Comparison of ENCODE assay signal across 20 cellular contexts in genomic region chr3:32310336-32310735, GRCh38.
"Had no signal": no experiment of that assay in that cellular context is flagged by ENCODE, and none has a peak within 500 bp of the region (broad histone marks: within the 10 kb centered on the region; RNA-seq: fewer than 3 reads in every experiment).

No MANE protein-coding gene starts in this region.

- H3K9me3 Mint-ChIP-seq: activated naive CD8-positive, alpha-beta T cell treated with anti-CD3 and anti-CD28 coated beads for 36 hours; natural killer cell treated with Interleukin-12 subunit alpha and Interleukin-12 subunit beta and Interleukin-15 and Interleukin-18, amount 100 ng/mL, for 72 hours; stimulated activated effector memory CD8-positive, alpha-beta T cell treated with anti-CD3 and anti-CD28 coated beads, Interleukin-12 subunit alpha, Interleukin-12 subunit beta, amount 100 ng/mL, for 72 hours had no signal

- H3K36me3 ChIP-seq: cardiac muscle cell, colonic mucosa, neutrophil, sigmoid colon, stomach, vagina had no signal

- DNase-seq: activated CD4-positive, alpha-beta memory T cell treated with anti-CD3 and anti-CD28 coated beads, Interleukin-2, amount 10 ng/mL, durations not matched to agents 7 days and 5 days; activated CD8-positive, alpha-beta memory T cell treated with anti-CD3 and anti-CD28 coated beads, Interleukin-2, amount 10 ng/mL, durations not matched to agents 7 days and 5 days; activated naive CD4-positive, alpha-beta T cell; activated naive CD8-positive, alpha-beta T cell treated with anti-CD3 and anti-CD28 coated beads for 36 hours; colonic mucosa; foreskin keratinocyte; hypothalamus; islet precursor cell; sigmoid colon; stimulated activated CD4-positive, alpha-beta T cell treated with anti-CD3 and anti-CD28 coated beads, Interleukin-4, amount 100 ng/mL, for 24 hours; stomach; trophoblast cell had no signal

- H3K4me3 Mint-ChIP-seq: activated CD4-positive, alpha-beta memory T cell treated with anti-CD3 and anti-CD28 coated beads, Interleukin-2, amount 10 ng/mL, durations not matched to agents 7 days and 5 days; activated CD8-positive, alpha-beta memory T cell treated with anti-CD3 and anti-CD28 coated beads, Interleukin-2, amount 10 ng/mL, durations not matched to agents 7 days and 5 days; activated naive CD8-positive, alpha-beta T cell treated with anti-CD3 and anti-CD28 coated beads for 36 hours; activated T-helper 17 cell treated with anti-CD3 and anti-CD28 coated beads, Interleukin-2, amount 50 U/mL, for 72 hours; mesothelial cell of epicardium; natural killer cell treated with Interleukin-12 subunit alpha and Interleukin-12 subunit beta and Interleukin-15 and Interleukin-18, amount 100 ng/mL, for 72 hours; stimulated activated effector memory CD8-positive, alpha-beta T cell treated with anti-CD3 and anti-CD28 coated beads, Interleukin-12 subunit alpha, Interleukin-12 subunit beta, amount 100 ng/mL, for 72 hours had no signal

- H3K4me3 ChIP-seq: cardiac muscle cell, colonic mucosa, lung, sigmoid colon, stomach, vagina had no signal

- H3K27me3 ChIP-seq: cardiac muscle cell, colonic mucosa, foreskin keratinocyte, sigmoid colon, stomach, vagina had no signal

- H3K27me3 Mint-ChIP-seq: activated CD4-positive, alpha-beta memory T cell treated with anti-CD3 and anti-CD28 coated beads, Interleukin-2, amount 10 ng/mL, durations not matched to agents 7 days and 5 days; activated CD8-positive, alpha-beta memory T cell treated with anti-CD3 and anti-CD28 coated beads, Interleukin-2, amount 10 ng/mL, durations not matched to agents 7 days and 5 days; activated naive CD8-positive, alpha-beta T cell treated with anti-CD3 and anti-CD28 coated beads for 36 hours; activated T-helper 17 cell treated with anti-CD3 and anti-CD28 coated beads, Interleukin-2, amount 50 U/mL, for 72 hours had no signal

- H3K36me3 Mint-ChIP-seq: activated CD8-positive, alpha-beta memory T cell treated with anti-CD3 and anti-CD28 coated beads, Interleukin-2, amount 10 ng/mL, durations not matched to agents 7 days and 5 days; activated naive CD8-positive, alpha-beta T cell treated with anti-CD3 and anti-CD28 coated beads for 36 hours; mesothelial cell of epicardium; natural killer cell treated with Interleukin-12 subunit alpha and Interleukin-12 subunit beta and Interleukin-15 and Interleukin-18, amount 100 ng/mL, for 72 hours; stimulated activated effector memory CD8-positive, alpha-beta T cell treated with anti-CD3 and anti-CD28 coated beads, Interleukin-12 subunit alpha, Interleukin-12 subunit beta, amount 100 ng/mL, for 72 hours had no signal

- H3K9me3 ChIP-seq: colonic mucosa, neutrophil, sigmoid colon, stomach, vagina had no signal

- H3K27ac ChIP-seq: cardiac muscle cell, colonic mucosa, foreskin keratinocyte, neutrophil, sigmoid colon, stomach, vagina had no signal

- H3K27ac Mint-ChIP-seq: activated CD4-positive, alpha-beta memory T cell treated with anti-CD3 and anti-CD28 coated beads, Interleukin-2, amount 10 ng/mL, durations not matched to agents 7 days and 5 days; activated CD8-positive, alpha-beta memory T cell treated with anti-CD3 and anti-CD28 coated beads, Interleukin-2, amount 10 ng/mL, durations not matched to agents 7 days and 5 days; activated naive CD8-positive, alpha-beta T cell treated with anti-CD3 and anti-CD28 coated beads for 36 hours; activated T-helper 17 cell treated with anti-CD3 and anti-CD28 coated beads, Interleukin-2, amount 50 U/mL, for 72 hours; mesothelial cell of epicardium; natural killer cell treated with Interleukin-12 subunit alpha and Interleukin-12 subunit beta and Interleukin-15 and Interleukin-18, amount 100 ng/mL, for 72 hours; stimulated activated effector memory CD8-positive, alpha-beta T cell treated with anti-CD3 and anti-CD28 coated beads, Interleukin-12 subunit alpha, Interleukin-12 subunit beta, amount 100 ng/mL, for 72 hours had no signal

- H3K4me1 ChIP-seq: colonic mucosa, vagina had no signal
